8 cellular contexts compared by ENCODE assay signal in genomic region chr12:24561411-24561871, GRCh38.
DNase-seq lines count a peak whose midpoint lies in the region; ATAC-seq and TF ChIP-seq lines count a peak whose summit lies in the region.

No MANE protein-coding gene starts in this region.

- ATAC-seq in T-cell (replicated peaks in 1 of 4), result no peak
- ATAC-seq in GM18907 (IDR thresholded peaks at IDR 0.05; ENCODE audit: unreplicated experiment), result no peak

- DNase-seq in NCI-H1105 treated with DMSO at 0.1 percent for 48 hours (lab: John Stamatoyannopoulos, UW), result peak; percentile 44
- no peak for DNase-seq in NCI-H1105 (lab: John Stamatoyannopoulos, UW)
- DNase-seq in T-cell, result no peak
- DNase-seq in fibroblast of the aortic adventitia (ENCODE audit: low read depth), result peak; percentile 26
- DNase-seq in neural crest cell (ENCODE audit: low read depth, low spot score), result peak; percentile 13
- no peak for DNase-seq in MV-4-11 (lab: John Stamatoyannopoulos, UW)
- DNase-seq in mesenteric fat pad (ENCODE audit: low spot score), result no peak

- no peaks in the 10 kb centered on the region for H3K36me3 Mint-ChIP-seq in T-cell
- H3K36me3 Mint-ChIP-seq in neural crest cell (ENCODE audit: low read depth), result no peaks in the 10 kb centered on the region

- peaks cover 57 to 66% of the 10 kb centered on the region in 2 donors for H3K27me3 Mint-ChIP-seq in T-cell
- no peaks in the 10 kb centered on the region for H3K27me3 Mint-ChIP-seq in neural crest cell (ENCODE audit: low read depth)

- peak overlapping the region; percentile 88 for H3K4me3 ChIP-seq in fibroblast of the aortic adventitia (ENCODE audit: low read depth, low read length)

- H3K27ac Mint-ChIP-seq in T-cell (no peak overlapping the region), neural crest cell (ENCODE audit: unreplicated experiment) (peak overlapping the region; percentile 97)

- H3K9me3 Mint-ChIP-seq in T-cell, result no peaks in the 10 kb centered on the region
- no peaks in the 10 kb centered on the region for H3K9me3 Mint-ChIP-seq in neural crest cell

- CTCF ChIA-PET in T-cell (lab: Charles Lee), result no interaction called here

- H3K4me1 Mint-ChIP-seq in T-cell, result peaks cover 16 to 25% (median 22%) of the 10 kb centered on the region in 3 donors
- H3K4me1 Mint-ChIP-seq in neural crest cell, result peaks cover 55% of the 10 kb centered on the region

- peak overlapping the region; percentile 64 to 81 (median 77) for H3K4me3 Mint-ChIP-seq in T-cell
- peak overlapping the region; percentile 93 for H3K4me3 Mint-ChIP-seq in neural crest cell

- POLR2A ChIA-PET in T-cell (lab: Charles Lee), result no interaction called here

- TF ChIP-seq CTCF in fibroblast of the aortic adventitia (IDR thresholded peaks at IDR 0.05; ENCODE audit: insufficient read depth, low read length) (no peak), neural crest cell (conservative IDR thresholded peaks at IDR 0.05) (no peak)

Comparison
In these comparisons a context has a peak if more than half of its experiments do, and no peak if none do; other contexts are left out.
1. DNase-seq: peak in NCI-H1105 treated with DMSO at 0.1 percent for 48 hours (single experiment), fibroblast of the aortic adventitia (single experiment) and neural crest cell (single experiment); none in NCI-H1105 (single experiment), T-cell (0 of 34), MV-4-11 (single experiment) and mesenteric fat pad (single experiment).